ENCODE assay signal across 8 cellular contexts in genomic region chrX:3651272-3651671, GRCh38.
DNase-seq lines count a peak whose midpoint lies in the region; ATAC-seq and TF ChIP-seq lines count a peak whose summit lies in the region.

No MANE protein-coding gene starts in this region.

- POLR2A ChIA-PET in T-cell (lab: Charles Lee), result no interaction called here

- ATAC-seq in lung (ENCODE audit: insufficient read depth, low FRiP score) (no peak), GM18502 (IDR thresholded peaks at IDR 0.05; ENCODE audit: poor library complexity, unreplicated experiment) (no peak), GM21390 (IDR thresholded peaks at IDR 0.05; ENCODE audit: unreplicated experiment) (no peak), T-cell (replicated peaks in 1 of 4) (no peak), GM21576 (IDR thresholded peaks at IDR 0.05; ENCODE audit: unreplicated experiment) (no peak)

- H3K4me1 ChIP-seq in lung (ENCODE audit: control insufficient read depth in 2 of 2, insufficient read depth in 2 of 2, low read length in 2 of 2), result no peaks in the 10 kb centered on the region

- H3K4me1 Mint-ChIP-seq in Calu3 (ENCODE audit: low read depth, unreplicated experiment) (no peaks in the 10 kb centered on the region), T-cell (peaks cover 0 to 3% (median 0%) of the 10 kb centered on the region in 3 donors)

- TF ChIP-seq CTCF in Calu3 (IDR thresholded peaks at IDR 0.05; ENCODE audit: unreplicated experiment) (peak; percentile 26), lung (IDR thresholded peaks at IDR 0.05; ENCODE audit: control extremely low read depth, extremely low read depth) (peak; percentile 29)

- no peaks in the 10 kb centered on the region for H3K27me3 ChIP-seq in lung (ENCODE audit: control insufficient read depth, insufficient read depth)

- H3K4me3 ChIP-seq in Jurkat, Clone E6-1 (ENCODE audit: low read length), result no peak overlapping the region
- no peak overlapping the region for H3K4me3 ChIP-seq in lung

- H3K36me3 ChIP-seq in lung (ENCODE audit: control insufficient read depth in 2 of 2, insufficient read depth in 2 of 2, low read length in 2 of 2), result peaks cover 0 to 6% of the 10 kb centered on the region in 2 donors

- H3K9me3 ChIP-seq in lung (ENCODE audit: control insufficient read depth in 2 of 2, insufficient read depth in 1 of 2, low read length in 1 of 2), result no peaks in the 10 kb centered on the region

- H3K27ac ChIP-seq in lung (ENCODE audit: low read depth in 1 of 2, low read length in 1 of 2), result no peak overlapping the region

- intact Hi-C loops in Calu3 (cut with micrococcal nuclease; ENCODE audit: unreplicated experiment), result loop anchor here (1.0 kb wide), 1 partner anchor 161 kb away; no protein-coding TSS in a partner anchor

- CTCF ChIA-PET in Calu3 (lab: Charles Lee), result interaction anchor here (1.4 kb wide), 1 partner anchor 160 kb away, joined by 6 read pairs; no protein-coding TSS in a partner anchor
- CTCF ChIA-PET in T-cell (lab: Charles Lee), result interaction anchor here (0.5 to 1.7 kb wide), 4 partner anchors 137 to 168 kb away, joined by 4 to 7 read pairs (median 4); no protein-coding TSS in a partner anchor

- H3K9me3 Mint-ChIP-seq in Calu3 (ENCODE audit: low read depth, unreplicated experiment) (no peaks in the 10 kb centered on the region), T-cell (no peaks in the 10 kb centered on the region)

- H3K36me3 Mint-ChIP-seq in Calu3 (ENCODE audit: insufficient read depth, unreplicated experiment), result no peaks in the 10 kb centered on the region
- peaks cover 6% of the 10 kb centered on the region for H3K36me3 Mint-ChIP-seq in T-cell

- no TSS peak for BruUV-seq in Calu3 (replicated peaks; lab: Mats Ljungman, UMichigan)

- DNase-seq in Calu3, result no peak
- DNase-seq in Jurkat, Clone E6-1 (ENCODE audit: low read depth, low spot score), result peak; percentile 8
- peak; percentile 48 for DNase-seq in astrocyte of the hippocampus (ENCODE audit: low read depth, low spot score)
- DNase-seq in lung (ENCODE audit: low spot score), result no peak
- no peak for DNase-seq in T-cell

- 55 to 58% methylated on average over 4 of the region's 4 CpGs for WGBS in lung, 2 donors

- H3K27me3 Mint-ChIP-seq in Calu3 (ENCODE audit: unreplicated experiment) (no peaks in the 10 kb centered on the region), T-cell (no peaks in the 10 kb centered on the region)

- H3K4me3 Mint-ChIP-seq in Calu3 (ENCODE audit: low read depth, unreplicated experiment) (no peak overlapping the region), T-cell (no peak overlapping the region)

- H3K27ac Mint-ChIP-seq in Calu3 (ENCODE audit: unreplicated experiment) (no peak overlapping the region), T-cell (peak overlapping the region in 1 of 2 donors; percentile 48)

Comparison
In these comparisons a context has a peak if more than half of its experiments do, and no peak if none do; other contexts are left out.
1. DNase-seq: peak in Jurkat, Clone E6-1 (single experiment) and astrocyte of the hippocampus (single experiment); none in Calu3 (single experiment), lung (single experiment) and T-cell (0 of 34).